Comparison of ENCODE assay signal across 1 cellular context in genomic region chr16:8962393-8963009, GRCh38.
A peak's percentile ranks its signal among the peaks of the same experiment; 100 is the strongest.
TF ChIP-seq lines count a peak whose summit lies in the region.

No MANE protein-coding gene starts in this region.

TF ChIP-seq in HepG2, 621 proteins besides CTCF, POLR2A, EP300 and RAD21 (continued from another document and continues in another):
- TF ChIP-seq HMGXB4 (CRISPR knock-in tag; IDR thresholded peaks at IDR 0.05; ENCODE audit: borderline replicate concordance in 1 of 2, low read depth in 1 of 2) = peak in 1 of 2 experiments; percentile 73; a peak in 3 of 4 replicates
- TF ChIP-seq, protein P1, sequence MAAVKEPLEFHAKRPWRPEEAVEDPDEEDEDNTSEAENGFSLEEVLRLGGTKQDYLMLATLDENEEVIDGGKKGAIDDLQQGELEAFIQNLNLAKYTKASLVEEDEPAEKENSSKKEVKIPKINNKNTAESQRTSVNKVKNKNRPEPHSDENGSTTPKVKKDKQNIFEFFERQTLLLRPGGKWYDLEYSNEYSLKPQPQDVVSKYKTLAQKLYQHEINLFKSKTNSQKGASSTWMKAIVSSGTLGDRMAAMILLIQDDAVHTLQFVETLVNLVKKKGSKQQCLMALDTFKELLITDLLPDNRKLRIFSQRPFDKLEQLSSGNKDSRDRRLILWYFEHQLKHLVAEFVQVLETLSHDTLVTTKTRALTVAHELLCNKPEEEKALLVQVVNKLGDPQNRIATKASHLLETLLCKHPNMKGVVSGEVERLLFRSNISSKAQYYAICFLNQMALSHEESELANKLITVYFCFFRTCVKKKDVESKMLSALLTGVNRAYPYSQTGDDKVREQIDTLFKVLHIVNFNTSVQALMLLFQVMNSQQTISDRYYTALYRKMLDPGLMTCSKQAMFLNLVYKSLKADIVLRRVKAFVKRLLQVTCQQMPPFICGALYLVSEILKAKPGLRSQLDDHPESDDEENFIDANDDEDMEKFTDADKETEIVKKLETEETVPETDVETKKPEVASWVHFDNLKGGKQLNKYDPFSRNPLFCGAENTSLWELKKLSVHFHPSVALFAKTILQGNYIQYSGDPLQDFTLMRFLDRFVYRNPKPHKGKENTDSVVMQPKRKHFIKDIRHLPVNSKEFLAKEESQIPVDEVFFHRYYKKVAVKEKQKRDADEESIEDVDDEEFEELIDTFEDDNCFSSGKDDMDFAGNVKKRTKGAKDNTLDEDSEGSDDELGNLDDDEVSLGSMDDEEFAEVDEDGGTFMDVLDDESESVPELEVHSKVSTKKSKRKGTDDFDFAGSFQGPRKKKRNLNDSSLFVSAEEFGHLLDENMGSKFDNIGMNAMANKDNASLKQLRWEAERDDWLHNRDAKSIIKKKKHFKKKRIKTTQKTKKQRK (IDR thresholded peaks at IDR 0.05; ENCODE audit: low read length) = no peak
- TF ChIP-seq ZNF644 (CRISPR knock-in tag; IDR thresholded peaks at IDR 0.05; ENCODE audit: low read depth) = no peak
- no peak for TF ChIP-seq MEIS2 (CRISPR knock-in tag; IDR thresholded peaks at IDR 0.05)
- no peak for TF ChIP-seq NFATC3 (CRISPR knock-in tag; IDR thresholded peaks at IDR 0.05)
- no peak for TF ChIP-seq AKNA (CRISPR knock-in tag; IDR thresholded peaks at IDR 0.05; ENCODE audit: borderline replicate concordance)
- TF ChIP-seq ZNF225 (CRISPR knock-in tag; IDR thresholded peaks at IDR 0.05) = peak; percentile 90; the same call in 1 of the 2 replicates
- TF ChIP-seq DNMT1 (CRISPR knock-in tag; IDR thresholded peaks at IDR 0.05) = no peak
- no peak for TF ChIP-seq HDAC6 (IDR thresholded peaks at IDR 0.05; ENCODE audit: low read depth, low read length)
- no peak for TF ChIP-seq MAZ (IDR thresholded peaks at IDR 0.05; ENCODE audit: borderline replicate concordance, low read depth, low read length)
- TF ChIP-seq MAZ (CRISPR knock-in tag; IDR thresholded peaks at IDR 0.05; ENCODE audit: low read depth) = no peak
- TF ChIP-seq PAF1 (CRISPR knock-in tag; IDR thresholded peaks at IDR 0.05) = no peak
- TF ChIP-seq ZNF468 (CRISPR knock-in tag; IDR thresholded peaks at IDR 0.05) = no peak
- TF ChIP-seq ZNF672 (CRISPR knock-in tag; IDR thresholded peaks at IDR 0.05) = no peak
- no peak for TF ChIP-seq ZNF670 (CRISPR knock-in tag; IDR thresholded peaks at IDR 0.05; ENCODE audit: borderline replicate concordance)
- TF ChIP-seq SALL2 (CRISPR knock-in tag; IDR thresholded peaks at IDR 0.05) = peak; percentile 27; the same call in 1 of the 2 replicates
- TF ChIP-seq GLI4 (CRISPR knock-in tag; IDR thresholded peaks at IDR 0.05; ENCODE audit: borderline replicate concordance) = peak; percentile 37; the same call in 1 of the 2 replicates
- peak; percentile 11 for TF ChIP-seq TEAD3 (CRISPR knock-in tag; optimal IDR thresholded peaks at IDR 0.05; ENCODE audit: borderline replicate concordance)
- no peak for TF ChIP-seq ZFP36L2 (CRISPR knock-in tag; IDR thresholded peaks at IDR 0.05)
- TF ChIP-seq ZNF503 (CRISPR knock-in tag; IDR thresholded peaks at IDR 0.05) = no peak
- TF ChIP-seq RAD51 (IDR thresholded peaks at IDR 0.05; ENCODE audit: borderline replicate concordance) = no peak
- peak; percentile 60 for TF ChIP-seq ASH2L (IDR thresholded peaks at IDR 0.05; ENCODE audit: insufficient read length, low read depth, low read length)
- TF ChIP-seq MAFK (conservative IDR thresholded peaks at IDR 0.05 in 1 of 2, IDR thresholded peaks at IDR 0.05 in 1 of 2; ENCODE audit: low read length in 2 of 2) = peak; percentile 79 to 88
- no peak for TF ChIP-seq RBAK (CRISPR knock-in tag; IDR thresholded peaks at IDR 0.05)
- TF ChIP-seq ARNT2 (CRISPR knock-in tag; IDR thresholded peaks at IDR 0.05; ENCODE audit: low read depth) = peak; percentile 78
- TF ChIP-seq NCOA1 (CRISPR knock-in tag; IDR thresholded peaks at IDR 0.05) = 0 out of 2 replicates have a peak, but pooled peaks have one; percentile 22
- peak; percentile 77; the same call in 1 of the 2 replicates for TF ChIP-seq NFKB2 (CRISPR knock-in tag; IDR thresholded peaks at IDR 0.05; ENCODE audit: borderline replicate concordance)
- 0 out of 2 replicates have a peak, but pooled peaks have one; percentile 32 for TF ChIP-seq KAT7 (CRISPR knock-in tag; IDR thresholded peaks at IDR 0.05; ENCODE audit: borderline replicate concordance)
- TF ChIP-seq NFE2 (CRISPR knock-in tag; IDR thresholded peaks at IDR 0.05) = 0 out of 2 replicates have a peak, but pooled peaks have one; percentile 30
- TF ChIP-seq ZNF350 (CRISPR knock-in tag; IDR thresholded peaks at IDR 0.05; ENCODE audit: borderline replicate concordance, low read depth) = peak; percentile 67
- peak; percentile 78 for TF ChIP-seq PHF8 (CRISPR knock-in tag; IDR thresholded peaks at IDR 0.05)
- TF ChIP-seq, protein P2, sequence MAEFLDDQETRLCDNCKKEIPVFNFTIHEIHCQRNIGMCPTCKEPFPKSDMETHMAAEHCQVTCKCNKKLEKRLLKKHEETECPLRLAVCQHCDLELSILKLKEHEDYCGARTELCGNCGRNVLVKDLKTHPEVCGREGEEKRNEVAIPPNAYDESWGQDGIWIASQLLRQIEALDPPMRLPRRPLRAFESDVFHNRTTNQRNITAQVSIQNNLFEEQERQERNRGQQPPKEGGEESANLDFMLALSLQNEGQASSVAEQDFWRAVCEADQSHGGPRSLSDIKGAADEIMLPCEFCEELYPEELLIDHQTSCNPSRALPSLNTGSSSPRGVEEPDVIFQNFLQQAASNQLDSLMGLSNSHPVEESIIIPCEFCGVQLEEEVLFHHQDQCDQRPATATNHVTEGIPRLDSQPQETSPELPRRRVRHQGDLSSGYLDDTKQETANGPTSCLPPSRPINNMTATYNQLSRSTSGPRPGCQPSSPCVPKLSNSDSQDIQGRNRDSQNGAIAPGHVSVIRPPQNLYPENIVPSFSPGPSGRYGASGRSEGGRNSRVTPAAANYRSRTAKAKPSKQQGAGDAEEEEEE (CRISPR knock-in tag; IDR thresholded peaks at IDR 0.05; ENCODE audit: borderline replicate concordance) = 0 out of 2 replicates have a peak, but pooled peaks have one; percentile 70
- TF ChIP-seq MIER2 (CRISPR knock-in tag; IDR thresholded peaks at IDR 0.05) = no peak
- TF ChIP-seq JUNB (CRISPR knock-in tag; IDR thresholded peaks at IDR 0.05; ENCODE audit: borderline replicate concordance) = 0 out of 2 replicates have a peak, but pooled peaks have one; percentile 39
- TF ChIP-seq CENPT (CRISPR knock-in tag; IDR thresholded peaks at IDR 0.05; ENCODE audit: low read depth) = no peak
- no peak for TF ChIP-seq ZSCAN5A (CRISPR knock-in tag; IDR thresholded peaks at IDR 0.05; ENCODE audit: borderline replicate concordance)
- no peak for TF ChIP-seq ZNF550 (CRISPR knock-in tag; IDR thresholded peaks at IDR 0.05; ENCODE audit: borderline replicate concordance)
- TF ChIP-seq FOXP1 (IDR thresholded peaks at IDR 0.05) = no peak
- no peak for TF ChIP-seq FOXP1 (CRISPR knock-in tag; IDR thresholded peaks at IDR 0.05)
- no peak; the same call in 1 of the 2 replicates for TF ChIP-seq TIGD3 (CRISPR knock-in tag; IDR thresholded peaks at IDR 0.05; ENCODE audit: borderline replicate concordance)
- TF ChIP-seq ZNF878 (CRISPR knock-in tag; IDR thresholded peaks at IDR 0.05) = no peak
- no peak for TF ChIP-seq ZBTB37 (CRISPR knock-in tag; IDR thresholded peaks at IDR 0.05)
- TF ChIP-seq ZNF205 (CRISPR knock-in tag; IDR thresholded peaks at IDR 0.05) = no peak
- TF ChIP-seq NR2F1 (CRISPR knock-in tag; IDR thresholded peaks at IDR 0.05) = no peak
